ENCODE assay signal across 16 cellular contexts in the genomic region with DNA sequence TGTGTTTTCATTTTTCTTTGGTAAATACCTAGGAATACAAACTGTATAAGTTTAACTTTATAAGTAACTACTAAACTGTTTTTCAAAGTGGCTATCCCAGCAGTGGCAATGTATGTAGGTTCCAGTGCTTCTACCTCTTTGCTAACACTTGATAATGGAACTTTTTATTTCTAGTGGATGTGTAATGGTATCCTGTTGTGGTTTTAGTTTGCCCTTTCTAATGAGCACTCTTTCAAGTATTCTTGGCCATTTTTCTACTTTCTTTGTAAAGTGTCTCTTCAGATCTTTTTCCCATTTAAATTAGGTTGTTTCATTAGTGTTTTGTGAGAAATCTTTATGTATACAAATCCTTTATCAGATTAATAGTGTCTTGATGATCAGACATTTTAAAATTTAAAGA. TPM values are rescaled to one million over a fixed set of nuclear protein-coding genes. Genes with fewer than 3 reads are reported as not detected.
DNase-seq lines count a peak whose midpoint lies in the region; ATAC-seq, FAIRE-seq and TF ChIP-seq lines count a peak whose summit lies in the region.
"Had no signal": no experiment of that assay in that cellular context is flagged by ENCODE, and none has a peak within 500 bp of the region (broad histone marks: within the 10 kb centered on the region; RNA-seq: fewer than 3 reads in every experiment).

No MANE protein-coding gene starts in this region.

- FAIRE-seq in HepG2 (lab: Jason Lieb, UNC) = no peak

- H3K27ac ChIP-seq in HepG2 (ENCODE audit: extremely low read length, insufficient read depth, low read length) (no peak overlapping the region), right lobe of liver (no peak overlapping the region), endodermal cell (ENCODE audit: low read depth, low read length) (no peak overlapping the region)
- H3K27ac ChIP-seq: epithelial cell of prostate, thyroid gland had no signal

- peaks cover 87% of the 10 kb centered on the region for H3K79me2 ChIP-seq in HepG2 (ENCODE audit: insufficient read depth, low read length)

- H3K9me3 ChIP-seq in HepG2 (ENCODE audit: low read length) (no peaks in the 10 kb centered on the region), right lobe of liver (no peaks in the 10 kb centered on the region), endodermal cell (ENCODE audit: control insufficient read depth, low read length) (no peaks in the 10 kb centered on the region)
- H3K9me3 ChIP-seq: thyroid gland had no signal

- CTCF ChIA-PET in HepG2 (lab: Yijun Ruan, JAX; ENCODE audit: low intra/inter-chr PET ratio, low total read pairs) = no interaction called here

- H3K4me1 ChIP-seq in HepG2 (ENCODE audit: insufficient read depth, low read length) = peaks cover 56% of the 10 kb centered on the region
- H3K4me1 ChIP-seq in right lobe of liver = no peaks in the 10 kb centered on the region
- peaks cover 6% of the 10 kb centered on the region for H3K4me1 ChIP-seq in endodermal cell (ENCODE audit: control insufficient read depth, insufficient read depth, low read length)

- ATAC-seq in HepG2 (no peak), right lobe of liver (no peak)
- ATAC-seq: activated naive CD4-positive, alpha-beta T cell treated with anti-CD3 and anti-CD28 coated beads, Interleukin-2, amount 50 U/mL, for 72 hours; left cardiac atrium; natural killer cell had no signal

- no TSS peak for BruUV-seq in HepG2 (replicated peaks; lab: Mats Ljungman, UMichigan)

- H3K9me3 Mint-ChIP-seq in endodermal cell = no peaks in the 10 kb centered on the region
- H3K9me3 Mint-ChIP-seq: activated naive CD4-positive, alpha-beta T cell treated with anti-CD3 and anti-CD28 coated beads, Interleukin-2, amount 50 U/mL, for 72 hours; natural killer cell had no signal

- no peak overlapping the region; a peak in 1 of 6 replicates for H3K4me3 ChIP-seq in HepG2 (replicated peaks in 1 of 3; ENCODE audit: insufficient read depth in 1 of 3, low read depth in 2 of 3, low read length in 3 of 3)
- H3K4me3 ChIP-seq in right lobe of liver = no peak overlapping the region
- no peak overlapping the region for H3K4me3 ChIP-seq in endodermal cell (ENCODE audit: low read length)
- H3K4me3 ChIP-seq: thyroid gland had no signal

- TF ChIP-seq RAD21 in HepG2 (CRISPR knock-in tag; IDR thresholded peaks at IDR 0.05) = no peak

- peak overlapping the region; percentile 17 for H3K27ac Mint-ChIP-seq in endodermal cell
- H3K27ac Mint-ChIP-seq: activated naive CD4-positive, alpha-beta T cell treated with anti-CD3 and anti-CD28 coated beads, Interleukin-2, amount 50 U/mL, for 72 hours; natural killer cell had no signal

- H3K4me1 Mint-ChIP-seq in endodermal cell = peaks cover 15% of the 10 kb centered on the region

- TF ChIP-seq POLR2A in HepG2 (IDR thresholded peaks at IDR 0.05; ENCODE audit: insufficient read depth in 1 of 2, low read depth in 2 of 2, low read length in 2 of 2) (no peak), right lobe of liver (IDR thresholded peaks at IDR 0.05) (no peak)

- no peak for DNase-seq in HepG2 (ENCODE audit: low spot score)
- DNase-seq in right lobe of liver = no peak
- peak; percentile 48 for DNase-seq in OCI-M1 (lab: John Stamatoyannopoulos, UW)
- no peak for DNase-seq in endodermal cell
- DNase-seq in activated naive CD4-positive, alpha-beta T cell treated with Interleukin-2 at 50 U/mL for 16 hours = no peak
- no peak for DNase-seq in GOT3 (lab: John Stamatoyannopoulos, UW)
- DNase-seq in GDM1 (lab: John Stamatoyannopoulos, UW) = no peak
- DNase-seq in AG08396 (ENCODE audit: low spot score) = no peak
- DNase-seq: left cardiac atrium, natural killer cell, NCI-H2107, NCI-H82, thyroid gland had no signal

- H3K27me3 ChIP-seq in HepG2 (ENCODE audit: control insufficient read depth in 1 of 2, insufficient read depth in 2 of 2, low read length in 2 of 2) (peaks cover 0 to 7% of the 10 kb centered on the region in 2 experiments; a peak in 1 of 5 replicates), right lobe of liver (no peaks in the 10 kb centered on the region), endodermal cell (ENCODE audit: control insufficient read depth, insufficient read depth, low read length, poor library complexity, severe bottlenecking) (no peaks in the 10 kb centered on the region)
- H3K27me3 ChIP-seq: thyroid gland had no signal

- peaks cover 20% of the 10 kb centered on the region for H3K36me3 Mint-ChIP-seq in endodermal cell (ENCODE audit: low read depth)
- H3K36me3 Mint-ChIP-seq: natural killer cell had no signal

- H3K4me2 ChIP-seq in HepG2 (ENCODE audit: low read depth, low read length) = peak overlapping the region; percentile 8; the same call in 1 of the 2 replicates

- TF ChIP-seq EP300 in HepG2 (IDR thresholded peaks at IDR 0.05; ENCODE audit: low read depth in 2 of 2, low read length in 2 of 2) (no peak), HepG2 (CRISPR knock-in tag; IDR thresholded peaks at IDR 0.05; ENCODE audit: borderline replicate concordance) (no peak)

- H3K4me3 Mint-ChIP-seq in endodermal cell = no peak overlapping the region
- H3K4me3 Mint-ChIP-seq: CD14-positive monocyte, natural killer cell had no signal

- TF ChIP-seq CTCF in HepG2 (CRISPR knock-in tag; IDR thresholded peaks at IDR 0.05) (no peak), right lobe of liver (IDR thresholded peaks at IDR 0.05) (no peak), endodermal cell (conservative IDR thresholded peaks at IDR 0.05) (no peak)

- H3K36me3 ChIP-seq in HepG2 (replicated peaks in 1 of 2; ENCODE audit: control insufficient read depth in 1 of 2, insufficient read depth in 2 of 2, low read length in 2 of 2) (peaks cover 0 to 1% of the 10 kb centered on the region in 2 experiments; a peak in 2 of 5 replicates), right lobe of liver (no peaks in the 10 kb centered on the region), endodermal cell (ENCODE audit: control insufficient read depth, insufficient read depth, low read length) (peaks cover 24% of the 10 kb centered on the region)
- H3K36me3 ChIP-seq: thyroid gland had no signal

- in situ Hi-C loops in HepG2 (cut with HindIII; ENCODE audit: extremely low pct_ligation_motif_present, low pct_unique_long_range_greater_than_20kb) = no loop called here

- H3K9ac ChIP-seq in HepG2 (ENCODE audit: insufficient read depth, low read depth, low read length) = no peak overlapping the region
- no peak overlapping the region for H3K9ac ChIP-seq in endodermal cell (ENCODE audit: extremely low read depth, low read length, poor library complexity, severe bottlenecking)

- H3K27me3 Mint-ChIP-seq in endodermal cell (ENCODE audit: insufficient read depth) = no peaks in the 10 kb centered on the region

- intact Hi-C loops in HepG2 (cut with micrococcal nuclease; ENCODE audit: unreplicated experiment) = no loop called here
- intact Hi-C loops in right lobe of liver (cut with DNase I) = no loop called here

- no peaks in the 10 kb centered on the region for H4K20me1 ChIP-seq in HepG2 (ENCODE audit: insufficient read depth, low read length)

- POLR2A ChIA-PET in HepG2 (lab: Yijun Ruan, JAX) = interaction anchor here (1.0 to 1.3 kb wide), 2 partner anchors 60 to 62 kb away, joined by 3 read pairs; no protein-coding TSS in a partner anchor

- no peak overlapping the region for H2AFZ ChIP-seq in HepG2 (ENCODE audit: low read length)

TF ChIP-seq in HepG2, 621 proteins besides CTCF, POLR2A, EP300 and RAD21:
- no peak for TF ChIP-seq ARNT2 (CRISPR knock-in tag; IDR thresholded peaks at IDR 0.05; ENCODE audit: low read depth)

RNA-seq across cellular contexts. Expression of a gene that starts 4.6 kb away (rescaled TPM):
- total RNA-seq in HepG2 (2016; rRNA removed; fragmentation: Illumina TruSeq; extraction: Trizol) (38.6 and 83.9 TPM in 2 replicates), right lobe of liver (1 to 10 TPM in 5 of 6 experiments, under 1 TPM in 1; 0.97 to 3.4 (median 1.7) TPM), endodermal cell (10 to 100 TPM; 43.4 to 43.7 TPM)
- 21.6 and 26.9 TPM in 2 replicates for total RNA-seq in HepG2 (2016; cell fraction: cytosol; rRNA removed; fragmentation: Illumina TruSeq; extraction: Trizol; ENCODE audit: low read depth)
- 33.9 and 79.2 TPM in 2 replicates for total RNA-seq in HepG2 (2016; cell fraction: insoluble cytoplasmic fraction; rRNA removed; fragmentation: Illumina TruSeq; extraction: Trizol)
- 14.5 and 17.8 TPM in 2 replicates for total RNA-seq in HepG2 (2016; cell fraction: membrane; rRNA removed; fragmentation: Illumina TruSeq; extraction: Trizol)
- 56.9 and 63.7 TPM in 2 replicates for total RNA-seq in HepG2 (2016; cell fraction: nucleus; rRNA removed; fragmentation: Illumina TruSeq; extraction: Trizol)
- polyA plus RNA-seq in HepG2 (2011; rRNA removed) = 1.8 and 3.5 TPM in 2 replicates
- polyA plus RNA-seq in HepG2 (2011; cell fraction: cytosol; rRNA removed) = 0.83 and 1.0 TPM in 2 replicates
- polyA plus RNA-seq in HepG2 (2011; cell fraction: nucleus; rRNA removed) = 1.9 and 2.6 TPM in 2 replicates
- polyA plus RNA-seq in HepG2 (2012) = 4.1 and 9.6 TPM in 2 replicates
- 0.58 and 0.72 TPM in 2 replicates for polyA plus RNA-seq in HepG2 (2016; cell fraction: cytosol; fragmentation: Illumina TruSeq; extraction: Trizol; ENCODE audit: low read depth)
- 32.9 and 35.2 TPM in 2 replicates for polyA plus RNA-seq in HepG2 (2016; cell fraction: insoluble cytoplasmic fraction; fragmentation: Illumina TruSeq; extraction: Trizol; ENCODE audit: low read depth)
- polyA plus RNA-seq in HepG2 (2016; cell fraction: membrane; fragmentation: Illumina TruSeq; extraction: Trizol; ENCODE audit: low read depth) = 1.9 and 2.7 TPM in 2 replicates
- 29.1 and 31.9 TPM in 2 replicates for polyA plus RNA-seq in HepG2 (2016; cell fraction: nucleus; fragmentation: Illumina TruSeq; extraction: Trizol; ENCODE audit: insufficient read depth, low read depth)
- polyA minus RNA-seq in HepG2 (2011; rRNA and poly(A)+ RNA removed; ENCODE audit: low replicate concordance) = 3.3 and 14.6 TPM in 2 replicates
- polyA minus RNA-seq in HepG2 (2011; cell fraction: cytosol; rRNA and poly(A)+ RNA removed) = 4.2 and 4.9 TPM in 2 replicates
- polyA minus RNA-seq in HepG2 (2011; cell fraction: nucleus; rRNA and poly(A)+ RNA removed) = 12.7 and 17.1 TPM in 2 replicates
- polyA plus RNA-seq in endodermal cell (2013, experiment 1 of 2) = 21.5 TPM
- polyA plus RNA-seq in endodermal cell (2013, experiment 2 of 2) = 27.4 TPM
